Comparison of ENCODE assay signal across 27 cellular contexts in the genomic region with DNA sequence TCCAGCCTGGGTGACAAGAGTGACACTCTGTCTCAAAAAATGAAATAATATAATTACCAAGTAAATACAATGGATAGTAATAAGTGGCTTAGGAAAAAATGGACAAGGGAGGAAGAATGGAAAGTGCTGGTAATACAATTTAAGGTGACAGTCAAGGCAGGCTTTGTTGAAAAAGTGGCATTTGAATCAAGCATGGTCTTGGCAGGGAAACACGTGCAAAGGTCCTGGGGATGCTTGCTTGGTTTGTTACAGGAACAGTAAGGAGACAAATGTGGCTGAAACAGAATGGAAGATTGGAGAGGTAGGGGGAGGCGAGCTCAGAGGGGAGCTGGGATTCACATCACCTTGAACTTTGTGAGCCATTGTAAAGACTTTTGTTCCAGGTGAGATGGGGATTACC.
"Had no signal": no experiment of that assay in that cellular context is flagged by ENCODE, and none has a peak within 500 bp of the region (broad histone marks: within the 10 kb centered on the region; RNA-seq: fewer than 3 reads in every experiment).

No MANE protein-coding gene starts in this region.

- DNase-seq: stimulated activated CD4-positive, alpha-beta T cell treated with anti-CD3 and anti-CD28 coated beads, Interleukin-2, amount 100 ng/mL, for 48 hours; stimulated activated CD4-positive, alpha-beta T cell treated with anti-CD3 and anti-CD28 coated beads, Interleukin-4, amount 100 ng/mL, for 1 hour; stimulated activated CD4-positive, alpha-beta T cell treated with anti-CD3 and anti-CD28 coated beads, Interleukin-4, amount 100 ng/mL, for 24 hours; stimulated activated CD4-positive, alpha-beta T cell treated with anti-CD3 and anti-CD28 coated beads, Interleukin-4, amount 100 ng/mL, for 4 hours; stimulated activated CD8-positive, alpha-beta memory T cell treated with anti-CD3 and anti-CD28 coated beads, Interleukin-4, amount 100 ng/mL, for 48 hours; stimulated activated naive B cell treated with anti-CD40 and anti-IgM and Interleukin-4, amounts not matched to agents 10 μg/mL and 1 μg/mL and 100 μg/mL, for 72 hours; stimulated activated naive CD4-positive, alpha-beta T cell; stimulated activated naive CD4-positive, alpha-beta T cell treated with Interleukin-2 at 50 U/mL for 16 hours; stimulated activated naive CD8-positive, alpha-beta T cell treated with anti-CD3 and anti-CD28 coated beads, Interleukin-15, amount 100 ng/mL, for 72 hours; stimulated activated naive CD8-positive, alpha-beta T cell treated with anti-CD3 and anti-CD28 coated beads, Interleukin-15, Interleukin-2, amounts not matched to agents 100 U/mL and 50 U/mL, for 24 hours; stomach; substantia nigra; testis; thyroid gland; tibial artery; transverse colon; trophoblast cell; upper lobe of left lung; upper lobe of right lung; uterus had no signal

- H3K9me3 ChIP-seq: suprapubic skin, testis, thoracic aorta, thyroid gland, tibial artery, tibial nerve, transverse colon, upper lobe of left lung, upper lobe of right lung, uterus, vagina had no signal

- H3K27me3 ChIP-seq: suprapubic skin, testis, thyroid gland, tibial artery, tibial nerve, transverse colon, upper lobe of left lung, upper lobe of right lung, uterus, vagina had no signal

- FAIRE-seq: urothelium cell line had no signal

- H3K27ac ChIP-seq: stomach, suprapubic skin, testis, thoracic aorta, thyroid gland, tibial artery, tibial nerve, transverse colon, upper lobe of left lung, upper lobe of right lung, uterus, vagina had no signal

- H3K4me1 ChIP-seq: stomach, suprapubic skin, testis, thyroid gland, tibial artery, tibial nerve, transverse colon, upper lobe of left lung, upper lobe of right lung, uterus, vagina had no signal

- ATAC-seq: stimulated activated effector memory CD8-positive, alpha-beta T cell treated with anti-CD3 and anti-CD28 coated beads, Interleukin-12 subunit alpha, Interleukin-12 subunit beta, amount 100 ng/mL, for 72 hours; stimulated activated memory B cell treated with anti-CD40 and anti-IgM and Interleukin-4, amounts not matched to agents 10 μg/mL and 1 μg/mL and 100 μg/mL, for 72 hours; stimulated activated naive B cell treated with anti-CD40 and anti-IgM and Interleukin-4, amounts not matched to agents 10 μg/mL and 1 μg/mL and 100 μg/mL, for 72 hours; stimulated activated naive CD8-positive, alpha-beta T cell treated with anti-CD3 and anti-CD28 coated beads, Interleukin-15, amount 100 ng/mL, for 72 hours; stimulated activated naive CD8-positive, alpha-beta T cell treated with anti-CD3 and anti-CD28 coated beads, Interleukin-15, Interleukin-2, amounts not matched to agents 100 U/mL and 50 U/mL, for 24 hours; upper lobe of right lung had no signal

- H3K36me3 ChIP-seq: stomach, suprapubic skin, thoracic aorta, thyroid gland, tibial artery, transverse colon, upper lobe of left lung, upper lobe of right lung, uterus, vagina had no signal

- H3K4me3 ChIP-seq: stomach, suprapubic skin, testis, thoracic aorta, thyroid gland, tibial artery, tibial nerve, transverse colon, upper lobe of left lung, upper lobe of right lung, uterus, vagina had no signal
